In genomic region chr9:113373255-113373654, GRCh38 we compare ENCODE assay signal across 15 cellular contexts. TPM values are rescaled to one million over a fixed set of nuclear protein-coding genes. Genes with fewer than 3 reads are reported as not detected.
"Had no signal": no experiment of that assay in that cellular context is flagged by ENCODE, and none has a peak within 500 bp of the region (broad histone marks: within the 10 kb centered on the region; RNA-seq: fewer than 3 reads in every experiment).

No MANE protein-coding gene starts in this region.

- DNase-seq: activated CD4-positive, alpha-beta T cell treated with anti-CD3 and anti-CD28 coated beads for 1 hour; activated CD8-positive, alpha-beta memory T cell treated with anti-CD3 and anti-CD28 coated beads, Interleukin-2, amount 50 U/mL, for 4 hours; activated CD8-positive, alpha-beta T cell treated with anti-CD3 and anti-CD28 coated beads for 36 hours; activated naive CD4-positive, alpha-beta T cell treated with Interleukin-2 at 50 U/mL for 16 hours; amniotic stem cell; effector memory CD8-positive, alpha-beta T cell; kidney glomerular epithelial cell; lower lobe of right lung; midbrain; psoas muscle; stimulated activated CD4-positive, alpha-beta T cell treated with anti-CD3 and anti-CD28 coated beads, Interleukin-12 subunit alpha, Interleukin-12 subunit beta, amount 100 ng/mL, for 4 hours; stimulated activated CD4-positive, alpha-beta T cell treated with anti-CD3 and anti-CD28 coated beads, Interleukin-4, amount 100 ng/mL, for 1 hour; stimulated activated CD8-positive, alpha-beta memory T cell treated with anti-CD3 and anti-CD28 coated beads, Interleukin-4, amount 100 ng/mL, for 48 hours; stimulated activated naive CD8-positive, alpha-beta T cell treated with anti-CD3 and anti-CD28 coated beads, Interleukin-15, Interleukin-2, amounts not matched to agents 100 U/mL and 50 U/mL, for 24 hours had no signal

- H3K9me3 ChIP-seq: gastroesophageal sphincter, lower lobe of right lung, psoas muscle had no signal

- H3K4me1 ChIP-seq: lower lobe of right lung had no signal

- H3K27ac ChIP-seq: gastroesophageal sphincter, lower lobe of right lung, psoas muscle had no signal

- H3K4me3 ChIP-seq: gastroesophageal sphincter, lower lobe of right lung, psoas muscle had no signal

- H3K27me3 ChIP-seq: gastroesophageal sphincter had no signal

RNA-seq across cellular contexts. Expression of gene BSPRY, which starts 23.9 kb away (rescaled TPM):
- total RNA-seq: psoas muscle had no signal
